18 cellular contexts compared by ENCODE assay signal in genomic region chr9:113525831-113526230, GRCh38.
DNase-seq lines count a peak whose midpoint lies in the region; ATAC-seq and TF ChIP-seq lines count a peak whose summit lies in the region.
"Had no signal": no experiment of that assay in that cellular context is flagged by ENCODE, and none has a peak within 500 bp of the region (broad histone marks: within the 10 kb centered on the region; RNA-seq: fewer than 3 reads in every experiment).

No MANE protein-coding gene starts in this region.

- no peak for DNase-seq in stimulated activated naive CD8-positive, alpha-beta T cell treated with anti-CD3 and anti-CD28 coated beads, Interleukin-15, Interleukin-2, amounts not matched to agents 100 U/mL and 50 U/mL, for 24 hours
- DNase-seq in endothelial cell (ENCODE audit: low spot score), result no peak
- no peak for DNase-seq in trophoblast cell
- peak in 1 of 2 donors; percentile 65 for DNase-seq in aorta
- no peak for DNase-seq in NCI-H187 (lab: John Stamatoyannopoulos, UW)
- DNase-seq in NOMO-1 treated with dmso at 0.1 percent for 144 hours (lab: John Stamatoyannopoulos, UW; ENCODE audit: unreplicated experiment), result no peak
- no peak for DNase-seq in GM13977 (ENCODE audit: low spot score)
- DNase-seq: activated CD4-positive, alpha-beta T cell treated with anti-CD3 and anti-CD28 coated beads, Interleukin-2, amount 10 ng/mL, durations not matched to agents 7 days and 5 days; amniotic stem cell; COR-L47; EL; MV-4-11; NCI-H2081; NCI-H524 treated with DMSO at 0.1 percent for 48 hours; small intestine; stimulated activated naive B cell treated with anti-CD40 and anti-IgM and Interleukin-4, amounts not matched to agents 10 μg/mL and 1 μg/mL and 100 μg/mL, for 72 hours had no signal

- H4K12ac ChIP-seq in trophoblast cell (ENCODE audit: low read depth, low read length), result no peak overlapping the region

- H3K79me2 ChIP-seq in trophoblast cell (ENCODE audit: control insufficient read depth, insufficient read depth, low read length, poor library complexity), result no peaks in the 10 kb centered on the region

- no peak overlapping the region for H3K4me3 ChIP-seq in trophoblast cell (ENCODE audit: low read depth, low read length)
- no peak overlapping the region for H3K4me3 ChIP-seq in aorta (ENCODE audit: low read length in 2 of 2)

- no peak overlapping the region for H3K4me2 ChIP-seq in trophoblast cell (ENCODE audit: low read length)

- H3K36me3 ChIP-seq in trophoblast cell (ENCODE audit: control insufficient read depth in 1 of 2, insufficient read depth in 2 of 2, low read length in 2 of 2), result peaks cover 3 to 6% of the 10 kb centered on the region in 2 experiments
- peaks cover 0 to 8% of the 10 kb centered on the region in 2 donors for H3K36me3 ChIP-seq in aorta (ENCODE audit: control insufficient read depth in 1 of 2, insufficient read depth in 2 of 2, low read length in 1 of 2)

- H2BK12ac ChIP-seq in trophoblast cell (ENCODE audit: low read length), result peak overlapping the region; percentile 11

- no peak for TF ChIP-seq CTCF in endothelial cell (IDR thresholded peaks at IDR 0.05; ENCODE audit: unreplicated experiment)
- TF ChIP-seq CTCF in GM13977 (IDR thresholded peaks at IDR 0.05; ENCODE audit: extremely low read depth, insufficient read depth, missing control alignments), result no peak

- WGBS in trophoblast cell (ENCODE audit: extremely low coverage, insufficient coverage, insufficient read length), result no CpG with 5 or more reads among the region's 8 CpGs
- 78 to 93% methylated on average over 8 of the region's 8 CpGs for WGBS in aorta, 2 donors

- H3K4me1 ChIP-seq in trophoblast cell (ENCODE audit: control insufficient read depth in 1 of 2, insufficient read depth in 2 of 2, low read length in 2 of 2) (peaks cover 17 to 44% of the 10 kb centered on the region in 2 experiments), aorta (ENCODE audit: control insufficient read depth in 1 of 2, insufficient read depth in 2 of 2, low read length in 2 of 2) (peaks cover 0 to 5% of the 10 kb centered on the region in 2 donors)

- H3K9me3 Mint-ChIP-seq in stimulated activated naive CD8-positive, alpha-beta T cell treated with anti-CD3 and anti-CD28 coated beads, Interleukin-15, Interleukin-2, amounts not matched to agents 100 ng/mL and 50 ng/mL, for 24 hours, result no peaks in the 10 kb centered on the region
- H3K9me3 Mint-ChIP-seq in endothelial cell (ENCODE audit: unreplicated experiment), result no peaks in the 10 kb centered on the region
- H3K9me3 Mint-ChIP-seq: activated CD4-positive, alpha-beta T cell treated with anti-CD3 and anti-CD28 coated beads, Interleukin-2, amount 10 ng/mL, durations not matched to agents 7 days and 5 days; stimulated activated naive B cell treated with anti-CD40 and anti-IgM and Interleukin-4, amounts not matched to agents 10 μg/mL and 1 μg/mL and 100 μg/mL, for 72 hours had no signal

- intact Hi-C loops in aorta (cut with DNase I), result no loop called here

- H4K91ac ChIP-seq in trophoblast cell (ENCODE audit: low read depth, low read length), result no peak overlapping the region

- H3K9ac ChIP-seq in trophoblast cell (ENCODE audit: low read length), result no peak overlapping the region

- H2AK5ac ChIP-seq in trophoblast cell (ENCODE audit: low read length), result peak overlapping the region; percentile 4

- H4K8ac ChIP-seq in trophoblast cell (ENCODE audit: low read depth, low read length), result no peak overlapping the region

- no peak overlapping the region for H3K14ac ChIP-seq in trophoblast cell (ENCODE audit: low read length)

- H3K27me3 Mint-ChIP-seq in stimulated activated naive CD8-positive, alpha-beta T cell treated with anti-CD3 and anti-CD28 coated beads, Interleukin-15, Interleukin-2, amounts not matched to agents 100 ng/mL and 50 ng/mL, for 24 hours, result no peaks in the 10 kb centered on the region
- H3K27me3 Mint-ChIP-seq in endothelial cell (ENCODE audit: unreplicated experiment), result peaks cover 43% of the 10 kb centered on the region
- H3K27me3 Mint-ChIP-seq: activated CD4-positive, alpha-beta T cell treated with anti-CD3 and anti-CD28 coated beads, Interleukin-2, amount 10 ng/mL, durations not matched to agents 7 days and 5 days; stimulated activated naive B cell treated with anti-CD40 and anti-IgM and Interleukin-4, amounts not matched to agents 10 μg/mL and 1 μg/mL and 100 μg/mL, for 72 hours had no signal

- peak overlapping the region; percentile 19 for H3K18ac ChIP-seq in trophoblast cell (ENCODE audit: low read length)

- H3K27me3 ChIP-seq in trophoblast cell (ENCODE audit: insufficient read depth, low read length) (no peaks in the 10 kb centered on the region), aorta (ENCODE audit: control insufficient read depth in 1 of 2, insufficient read depth in 2 of 2, low read length in 1 of 2) (no peaks in the 10 kb centered on the region)

- H2BK5ac ChIP-seq in trophoblast cell (ENCODE audit: low read depth, low read length, poor library complexity), result no peak overlapping the region

- H3K79me1 ChIP-seq in trophoblast cell (ENCODE audit: low read length), result peaks cover 22% of the 10 kb centered on the region

- H2BK120ac ChIP-seq in trophoblast cell (ENCODE audit: insufficient read depth, low read length, poor library complexity), result peak overlapping the region; percentile 14

- H3K27ac ChIP-seq in trophoblast cell (ENCODE audit: low read depth, low read length) (no peak overlapping the region), aorta (ENCODE audit: low read depth in 1 of 2, low read length in 2 of 2) (peak overlapping the region; percentile 44 to 49)
- H3K27ac ChIP-seq: epithelial cell of prostate had no signal

- H2AFZ ChIP-seq in trophoblast cell (ENCODE audit: insufficient read depth, low read length, poor library complexity), result no peak overlapping the region

- H3K4ac ChIP-seq in trophoblast cell (ENCODE audit: low read depth, low read length), result no peak overlapping the region

- H3K36me3 Mint-ChIP-seq in stimulated activated naive CD8-positive, alpha-beta T cell treated with anti-CD3 and anti-CD28 coated beads, Interleukin-15, Interleukin-2, amounts not matched to agents 100 ng/mL and 50 ng/mL, for 24 hours (ENCODE audit: low read depth), result peaks cover 65% of the 10 kb centered on the region
- peaks cover 70% of the 10 kb centered on the region for H3K36me3 Mint-ChIP-seq in endothelial cell (ENCODE audit: low read depth, unreplicated experiment)

- H3K4me3 Mint-ChIP-seq in stimulated activated naive CD8-positive, alpha-beta T cell treated with anti-CD3 and anti-CD28 coated beads, Interleukin-15, Interleukin-2, amounts not matched to agents 100 ng/mL and 50 ng/mL, for 24 hours, result peak overlapping the region; percentile 28
- H3K4me3 Mint-ChIP-seq in endothelial cell (ENCODE audit: unreplicated experiment), result peak overlapping the region; percentile 79
- H3K4me3 Mint-ChIP-seq: activated CD4-positive, alpha-beta T cell treated with anti-CD3 and anti-CD28 coated beads, Interleukin-2, amount 10 ng/mL, durations not matched to agents 7 days and 5 days; stimulated activated naive B cell treated with anti-CD40 and anti-IgM and Interleukin-4, amounts not matched to agents 10 μg/mL and 1 μg/mL and 100 μg/mL, for 72 hours had no signal

- ATAC-seq in stimulated activated naive CD8-positive, alpha-beta T cell treated with anti-CD3 and anti-CD28 coated beads, Interleukin-15, Interleukin-2, amounts not matched to agents 100 U/mL and 50 U/mL, for 24 hours, result no peak
- ATAC-seq in aorta (ENCODE audit: low FRiP score), result no peak
- ATAC-seq: stimulated activated naive B cell treated with anti-CD40 and anti-IgM and Interleukin-4, amounts not matched to agents 10 μg/mL and 1 μg/mL and 100 μg/mL, for 72 hours had no signal

- in situ Hi-C loops in GM13977 (cut with MboI; ENCODE audit: low pct_unique_long_range_greater_than_20kb, low sequenced_read_pairs, unreplicated experiment), result no loop called here

- peaks cover 72% of the 10 kb centered on the region for H3K4me1 Mint-ChIP-seq in stimulated activated naive CD8-positive, alpha-beta T cell treated with anti-CD3 and anti-CD28 coated beads, Interleukin-15, Interleukin-2, amounts not matched to agents 100 ng/mL and 50 ng/mL, for 24 hours (ENCODE audit: low read depth)
- H3K4me1 Mint-ChIP-seq in endothelial cell (ENCODE audit: unreplicated experiment), result peaks cover 76% of the 10 kb centered on the region

- H3K23ac ChIP-seq in trophoblast cell (ENCODE audit: low read length), result no peak overlapping the region

- H3K9me3 ChIP-seq in trophoblast cell (ENCODE audit: insufficient read depth, low read depth, low read length), result peaks cover 2% of the 10 kb centered on the region
- H3K9me3 ChIP-seq in aorta (ENCODE audit: control insufficient read depth, low read length), result no peaks in the 10 kb centered on the region

- no peak overlapping the region for H3K27ac Mint-ChIP-seq in stimulated activated naive CD8-positive, alpha-beta T cell treated with anti-CD3 and anti-CD28 coated beads, Interleukin-15, Interleukin-2, amounts not matched to agents 100 ng/mL and 50 ng/mL, for 24 hours
- peak overlapping the region; percentile 85 for H3K27ac Mint-ChIP-seq in endothelial cell (ENCODE audit: unreplicated experiment)
- H3K27ac Mint-ChIP-seq: activated CD4-positive, alpha-beta T cell treated with anti-CD3 and anti-CD28 coated beads, Interleukin-2, amount 10 ng/mL, durations not matched to agents 7 days and 5 days; stimulated activated naive B cell treated with anti-CD40 and anti-IgM and Interleukin-4, amounts not matched to agents 10 μg/mL and 1 μg/mL and 100 μg/mL, for 72 hours had no signal
